In the genomic region with DNA sequence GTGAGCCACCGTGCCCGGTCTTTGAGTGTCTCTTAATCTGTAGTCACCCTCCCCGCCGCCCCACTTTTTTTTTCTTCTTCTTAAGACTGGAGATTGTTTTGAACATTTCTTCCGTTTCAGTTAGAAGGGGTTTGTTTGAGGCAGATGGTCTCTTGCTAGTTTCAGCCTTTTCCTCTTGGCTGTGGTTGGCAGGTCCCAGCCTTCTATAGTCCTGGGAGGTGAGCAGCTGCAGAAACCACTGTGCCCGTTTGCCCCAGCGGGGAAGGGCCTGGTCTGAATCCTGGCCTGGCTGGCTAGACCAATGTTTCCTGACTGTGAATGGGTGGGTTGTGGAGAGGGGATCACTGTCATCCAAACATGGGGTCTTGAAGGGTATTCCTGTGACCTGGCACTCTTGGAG, we compare ENCODE assay signal across 20 cellular contexts. TPM values are rescaled to one million over a fixed set of nuclear protein-coding genes. Genes with fewer than 3 reads are reported as not detected.
DNase-seq lines count a peak whose midpoint lies in the region; ATAC-seq, FAIRE-seq and TF ChIP-seq lines count a peak whose summit lies in the region.
"Had no signal": no experiment of that assay in that cellular context is flagged by ENCODE, and none has a peak within 500 bp of the region (broad histone marks: within the 10 kb centered on the region; RNA-seq: fewer than 3 reads in every experiment).

No MANE protein-coding gene starts in this region.

- H3K9ac ChIP-seq in HepG2 (ENCODE audit: insufficient read depth, low read depth, low read length), result no peak overlapping the region

- peak overlapping the region; percentile 97 for H3K4me3 Mint-ChIP-seq in activated CD4-positive, alpha-beta T cell treated with anti-CD3 and anti-CD28 coated beads, Interleukin-2, amount 10 ng/mL, durations not matched to agents 24 days and 14 days
- H3K4me3 Mint-ChIP-seq in activated T-helper 17 cell treated with anti-CD3 and anti-CD28 coated beads, Interleukin-2, amount 50 U/mL, for 72 hours, result peak overlapping the region; percentile 100
- no peak overlapping the region for H3K4me3 Mint-ChIP-seq in natural killer cell treated with Interleukin-12 subunit alpha and Interleukin-12 subunit beta and Interleukin-15 and Interleukin-18, amount 100 ng/mL, for 72 hours
- no peak overlapping the region for H3K4me3 Mint-ChIP-seq in immature natural killer cell
- H3K4me3 Mint-ChIP-seq: mesothelial cell of epicardium had no signal

- ATAC-seq in activated T-helper 17 cell treated with anti-CD3 and anti-CD28 coated beads, Interleukin-2, amount 50 U/mL, for 72 hours (replicated peaks), result no peak
- no peak for ATAC-seq in natural killer cell treated with Interleukin-12 subunit alpha and Interleukin-12 subunit beta and Interleukin-15 and Interleukin-18, amount 100 ng/mL, for 72 hours
- no peak for ATAC-seq in HepG2
- ATAC-seq: activated CD4-positive, CD25-positive, alpha-beta regulatory T cell treated with anti-CD3 and anti-CD28 coated beads, Interleukin-2, amount 50 U/mL, for 24 hours; HCT116; Right ventricle myocardium inferior had no signal

- TF ChIP-seq EP300 in HepG2 (IDR thresholded peaks at IDR 0.05; ENCODE audit: low read depth in 2 of 2, low read length in 2 of 2), result no peak
- no peak for TF ChIP-seq EP300 in HepG2 (CRISPR knock-in tag; IDR thresholded peaks at IDR 0.05; ENCODE audit: borderline replicate concordance)

- intact Hi-C loops in activated CD4-positive, alpha-beta T cell treated with anti-CD3 and anti-CD28 coated beads, Interleukin-2, amount 10 ng/mL, durations not matched to agents 24 days and 14 days (cut with micrococcal nuclease), result no loop called here
- intact Hi-C loops in HepG2 (cut with micrococcal nuclease; ENCODE audit: unreplicated experiment), result no loop called here

- peak overlapping the region; percentile 100 for H3K27ac Mint-ChIP-seq in activated CD4-positive, alpha-beta T cell treated with anti-CD3 and anti-CD28 coated beads, Interleukin-2, amount 10 ng/mL, durations not matched to agents 24 days and 14 days
- peak overlapping the region; percentile 99 for H3K27ac Mint-ChIP-seq in activated T-helper 17 cell treated with anti-CD3 and anti-CD28 coated beads, Interleukin-2, amount 50 U/mL, for 72 hours
- H3K27ac Mint-ChIP-seq in natural killer cell treated with Interleukin-12 subunit alpha and Interleukin-12 subunit beta and Interleukin-15 and Interleukin-18, amount 100 ng/mL, for 72 hours, result peak overlapping the region; percentile 94 to 96
- peak overlapping the region in 3 of 6 donors; percentile 2 to 59 (median 43) for H3K27ac Mint-ChIP-seq in immature natural killer cell
- H3K27ac Mint-ChIP-seq: mesothelial cell of epicardium had no signal

- CTCF ChIA-PET in HepG2 (lab: Yijun Ruan, JAX; ENCODE audit: low intra/inter-chr PET ratio, low total read pairs), result no interaction called here

- H3K4me1 Mint-ChIP-seq in activated CD4-positive, alpha-beta T cell treated with anti-CD3 and anti-CD28 coated beads, Interleukin-2, amount 10 ng/mL, durations not matched to agents 24 days and 14 days, result peaks cover 49% of the 10 kb centered on the region
- H3K4me1 Mint-ChIP-seq in activated T-helper 17 cell treated with anti-CD3 and anti-CD28 coated beads, Interleukin-2, amount 50 U/mL, for 72 hours, result peaks cover 22% of the 10 kb centered on the region
- peaks cover 32 to 35% of the 10 kb centered on the region in 2 donors for H3K4me1 Mint-ChIP-seq in natural killer cell treated with Interleukin-12 subunit alpha and Interleukin-12 subunit beta and Interleukin-15 and Interleukin-18, amount 100 ng/mL, for 72 hours (ENCODE audit: low read depth in 2 of 2)
- peaks cover 29 to 41% of the 10 kb centered on the region in 2 donors for H3K4me1 Mint-ChIP-seq in immature natural killer cell

- no peak overlapping the region for H3K4me2 ChIP-seq in HepG2 (ENCODE audit: low read depth, low read length)

- no peak overlapping the region for H3K27ac ChIP-seq in HepG2 (ENCODE audit: extremely low read length, insufficient read depth, low read length)
- H3K27ac ChIP-seq: neutrophil had no signal

- no peaks in the 10 kb centered on the region for H3K9me3 Mint-ChIP-seq in activated CD4-positive, alpha-beta T cell treated with anti-CD3 and anti-CD28 coated beads, Interleukin-2, amount 10 ng/mL, durations not matched to agents 24 days and 14 days
- no peaks in the 10 kb centered on the region for H3K9me3 Mint-ChIP-seq in activated T-helper 17 cell treated with anti-CD3 and anti-CD28 coated beads, Interleukin-2, amount 50 U/mL, for 72 hours
- no peaks in the 10 kb centered on the region for H3K9me3 Mint-ChIP-seq in natural killer cell treated with Interleukin-12 subunit alpha and Interleukin-12 subunit beta and Interleukin-15 and Interleukin-18, amount 100 ng/mL, for 72 hours
- no peaks in the 10 kb centered on the region for H3K9me3 Mint-ChIP-seq in immature natural killer cell
- H3K9me3 Mint-ChIP-seq: mesothelial cell of epicardium had no signal

- no peaks in the 10 kb centered on the region for H3K27me3 Mint-ChIP-seq in activated CD4-positive, alpha-beta T cell treated with anti-CD3 and anti-CD28 coated beads, Interleukin-2, amount 10 ng/mL, durations not matched to agents 24 days and 14 days
- no peaks in the 10 kb centered on the region for H3K27me3 Mint-ChIP-seq in activated T-helper 17 cell treated with anti-CD3 and anti-CD28 coated beads, Interleukin-2, amount 50 U/mL, for 72 hours
- no peaks in the 10 kb centered on the region for H3K27me3 Mint-ChIP-seq in natural killer cell treated with Interleukin-12 subunit alpha and Interleukin-12 subunit beta and Interleukin-15 and Interleukin-18, amount 100 ng/mL, for 72 hours
- H3K27me3 Mint-ChIP-seq in immature natural killer cell (ENCODE audit: low read depth in 3 of 3), result peaks cover 8 to 10% (median 10%) of the 10 kb centered on the region in 3 donors

- FAIRE-seq in HepG2 (lab: Jason Lieb, UNC), result no peak
- FAIRE-seq: A204.1, astrocyte had no signal

- POLR2A ChIA-PET in HepG2 (lab: Yijun Ruan, JAX), result no interaction called here

- peaks cover 1 to 24% of the 10 kb centered on the region in 2 experiments; a peak in 3 of 5 replicates for H3K36me3 ChIP-seq in HepG2 (replicated peaks in 1 of 2; ENCODE audit: control insufficient read depth in 1 of 2, insufficient read depth in 2 of 2, low read length in 2 of 2)
- H3K36me3 ChIP-seq: neutrophil had no signal

- H2AFZ ChIP-seq in HepG2 (ENCODE audit: low read length), result no peak overlapping the region

- H3K4me1 ChIP-seq in HepG2 (ENCODE audit: insufficient read depth, low read length), result peaks cover 38% of the 10 kb centered on the region

- H3K36me3 Mint-ChIP-seq in activated CD4-positive, alpha-beta T cell treated with anti-CD3 and anti-CD28 coated beads, Interleukin-2, amount 10 ng/mL, durations not matched to agents 24 days and 14 days (ENCODE audit: low read depth), result peaks cover 48% of the 10 kb centered on the region
- peaks cover 68% of the 10 kb centered on the region for H3K36me3 Mint-ChIP-seq in activated T-helper 17 cell treated with anti-CD3 and anti-CD28 coated beads, Interleukin-2, amount 50 U/mL, for 72 hours (ENCODE audit: low read depth)
- no peaks in the 10 kb centered on the region for H3K36me3 Mint-ChIP-seq in natural killer cell treated with Interleukin-12 subunit alpha and Interleukin-12 subunit beta and Interleukin-15 and Interleukin-18, amount 100 ng/mL, for 72 hours
- H3K36me3 Mint-ChIP-seq in immature natural killer cell, result peaks cover 0 to 7% (median 3%) of the 10 kb centered on the region in 3 donors
- H3K36me3 Mint-ChIP-seq: mesothelial cell of epicardium had no signal

- in situ Hi-C loops in HepG2 (cut with HindIII; ENCODE audit: extremely low pct_ligation_motif_present, low pct_unique_long_range_greater_than_20kb), result no loop called here

- peaks cover 71% of the 10 kb centered on the region for H3K79me2 ChIP-seq in HepG2 (ENCODE audit: insufficient read depth, low read length)

- WGBS in HepG2 (ENCODE audit: low lambda C conversion rate), result 98% methylated on average over 7 of the region's 7 CpGs

- H3K27me3 ChIP-seq in HepG2 (ENCODE audit: control insufficient read depth in 1 of 2, insufficient read depth in 2 of 2, low read length in 2 of 2), result no peaks in the 10 kb centered on the region; a peak in 1 of 5 replicates
- H3K27me3 ChIP-seq: neutrophil had no signal

- no peak for TF ChIP-seq RAD21 in HepG2 (CRISPR knock-in tag; IDR thresholded peaks at IDR 0.05)

- DNase-seq in activated CD4-positive, alpha-beta T cell treated with anti-CD3 and anti-CD28 coated beads, Interleukin-2, amount 10 ng/mL, durations not matched to agents 24 days and 14 days, result no peak
- no peak for DNase-seq in activated CD4-positive, alpha-beta T cell treated with anti-CD3 and anti-CD28 coated beads, Interleukin-2, amount 50 U/mL, for 48 hours
- DNase-seq in Kasumi-1 (lab: John Stamatoyannopoulos, UW) (peak; percentile 49 to 54), NCI-H748 treated with DMSO at 0.1 percent for 48 hours (lab: John Stamatoyannopoulos, UW) (no peak), HepG2 (ENCODE audit: low spot score) (no peak), immature natural killer cell (no peak)
- DNase-seq in natural killer cell treated with Interleukin-12 subunit alpha and Interleukin-12 subunit beta and Interleukin-15 and Interleukin-18, amount 100 ng/mL, for 72 hours (ENCODE audit: low spot score), result no peak
- DNase-seq: activated T-cell treated with anti-CD3 and anti-CD28 coated beads, Interleukin-2, amount 50 U/mL, for 1 hour; hippocampal formation; NCI-H2227 treated with DMSO at 0.1 percent for 48 hours; stimulated activated CD4-positive, alpha-beta T cell treated with anti-CD3 and anti-CD28 coated beads, Interleukin-12 subunit alpha, Interleukin-12 subunit beta, amount 100 ng/mL, for 4 hours; stimulated activated naive CD4-positive, alpha-beta T cell treated with Interleukin-2 at 50 U/mL for 16 hours had no signal

- no peak for TF ChIP-seq CTCF in HepG2 (CRISPR knock-in tag; IDR thresholded peaks at IDR 0.05)

- no peak for TF ChIP-seq POLR2A in HepG2 (IDR thresholded peaks at IDR 0.05; ENCODE audit: insufficient read depth in 1 of 2, low read depth in 2 of 2, low read length in 2 of 2)

- no peaks in the 10 kb centered on the region for H3K9me3 ChIP-seq in HepG2 (ENCODE audit: low read length)
- H3K9me3 ChIP-seq: neutrophil had no signal

- no TSS peak for BruUV-seq in HepG2 (replicated peaks; lab: Mats Ljungman, UMichigan)

- H4K20me1 ChIP-seq in HepG2 (ENCODE audit: insufficient read depth, low read length), result no peaks in the 10 kb centered on the region

- no peak overlapping the region for H3K4me3 ChIP-seq in HepG2 (replicated peaks in 1 of 3; ENCODE audit: insufficient read depth in 1 of 3, low read depth in 2 of 3, low read length in 3 of 3)

RNA-seq across cellular contexts. Expression of a gene that starts 4.6 kb away (rescaled TPM):
- 68.7 and 74.6 TPM in 2 replicates for total RNA-seq in activated CD4-positive, alpha-beta T cell treated with anti-CD3 and anti-CD28 coated beads, Interleukin-2, amount 10 ng/mL, durations not matched to agents 24 days and 14 days
- total RNA-seq in activated T-helper 17 cell treated with anti-CD3 and anti-CD28 coated beads, Interleukin-2, amount 50 U/mL, for 72 hours, result 10 to 100 TPM; 45.2 to 62.1 TPM
- total RNA-seq in natural killer cell treated with Interleukin-12 subunit alpha and Interleukin-12 subunit beta and Interleukin-15 and Interleukin-18, amount 100 ng/mL, for 72 hours, result 10 to 100 TPM; 52.5 to 68.6 TPM
- total RNA-seq in HepG2 (2016; rRNA removed; fragmentation: Illumina TruSeq; extraction: Trizol), result 21.0 and 24.0 TPM in 2 replicates
- 8.3 and 8.9 TPM in 2 replicates for total RNA-seq in HepG2 (2016; cell fraction: cytosol; rRNA removed; fragmentation: Illumina TruSeq; extraction: Trizol; ENCODE audit: low read depth)
- total RNA-seq in HepG2 (2016; cell fraction: insoluble cytoplasmic fraction; rRNA removed; fragmentation: Illumina TruSeq; extraction: Trizol), result 17.8 and 24.5 TPM in 2 replicates
- 18.3 and 18.8 TPM in 2 replicates for total RNA-seq in HepG2 (2016; cell fraction: membrane; rRNA removed; fragmentation: Illumina TruSeq; extraction: Trizol)
- total RNA-seq in HepG2 (2016; cell fraction: nucleus; rRNA removed; fragmentation: Illumina TruSeq; extraction: Trizol), result 28.5 and 28.8 TPM in 2 replicates
- 23.7 and 25.2 TPM in 2 replicates for polyA plus RNA-seq in HepG2 (2011; rRNA removed)
- polyA plus RNA-seq in HepG2 (2011; cell fraction: cytosol; rRNA removed), result 16.5 and 24.2 TPM in 2 replicates
- polyA plus RNA-seq in HepG2 (2011; cell fraction: nucleus; rRNA removed), result 65.7 and 80.5 TPM in 2 replicates
- 20.4 and 24.1 TPM in 2 replicates for polyA plus RNA-seq in HepG2 (2012)
- 5.7 and 5.8 TPM in 2 replicates for polyA plus RNA-seq in HepG2 (2016; cell fraction: cytosol; fragmentation: Illumina TruSeq; extraction: Trizol; ENCODE audit: low read depth)
- 19.1 and 24.2 TPM in 2 replicates for polyA plus RNA-seq in HepG2 (2016; cell fraction: insoluble cytoplasmic fraction; fragmentation: Illumina TruSeq; extraction: Trizol; ENCODE audit: low read depth)
- polyA plus RNA-seq in HepG2 (2016; cell fraction: membrane; fragmentation: Illumina TruSeq; extraction: Trizol; ENCODE audit: low read depth), result 11.6 and 14.8 TPM in 2 replicates
- polyA plus RNA-seq in HepG2 (2016; cell fraction: nucleus; fragmentation: Illumina TruSeq; extraction: Trizol; ENCODE audit: insufficient read depth, low read depth), result 29.2 and 31.6 TPM in 2 replicates
- polyA minus RNA-seq in HepG2 (2011; rRNA and poly(A)+ RNA removed; ENCODE audit: low replicate concordance), result 25.8 and 60.0 TPM in 2 replicates
- 12.9 and 13.4 TPM in 2 replicates for polyA minus RNA-seq in HepG2 (2011; cell fraction: cytosol; rRNA and poly(A)+ RNA removed)
- 37.9 and 48.2 TPM in 2 replicates for polyA minus RNA-seq in HepG2 (2011; cell fraction: nucleus; rRNA and poly(A)+ RNA removed)
- polyA plus RNA-seq in immature natural killer cell, result 10 to 100 TPM in 1 of 3 donors, 1 to 10 TPM in 2; 7.1 to 11.7 (median 9.6) TPM

RNA-seq across cellular contexts. Expression of a gene that starts 30.1 kb away (rescaled TPM):
- total RNA-seq in activated CD4-positive, alpha-beta T cell treated with anti-CD3 and anti-CD28 coated beads, Interleukin-2, amount 10 ng/mL, durations not matched to agents 24 days and 14 days, result 46.7 and 47.2 TPM in 2 replicates
- total RNA-seq in activated T-helper 17 cell treated with anti-CD3 and anti-CD28 coated beads, Interleukin-2, amount 50 U/mL, for 72 hours, result 10 to 100 TPM; 37.1 to 63.1 TPM
- total RNA-seq in natural killer cell treated with Interleukin-12 subunit alpha and Interleukin-12 subunit beta and Interleukin-15 and Interleukin-18, amount 100 ng/mL, for 72 hours, result 10 to 100 TPM; 38.4 to 45.1 TPM
- total RNA-seq in HepG2 (2016; rRNA removed; fragmentation: Illumina TruSeq; extraction: Trizol), result 191 and 232 TPM in 2 replicates
- total RNA-seq in HepG2 (2016; cell fraction: cytosol; rRNA removed; fragmentation: Illumina TruSeq; extraction: Trizol; ENCODE audit: low read depth), result 20.4 and 23.3 TPM in 2 replicates
- total RNA-seq in HepG2 (2016; cell fraction: insoluble cytoplasmic fraction; rRNA removed; fragmentation: Illumina TruSeq; extraction: Trizol), result 188 and 227 TPM in 2 replicates
- 73.2 and 79.2 TPM in 2 replicates for total RNA-seq in HepG2 (2016; cell fraction: membrane; rRNA removed; fragmentation: Illumina TruSeq; extraction: Trizol)
- total RNA-seq in HepG2 (2016; cell fraction: nucleus; rRNA removed; fragmentation: Illumina TruSeq; extraction: Trizol), result 172 and 204 TPM in 2 replicates
- polyA plus RNA-seq in HepG2 (2011; rRNA removed) (170 and 183 TPM in 2 replicates), immature natural killer cell (10 to 100 TPM; 18.6 to 38.1 (median 27.4) TPM)
- polyA plus RNA-seq in HepG2 (2011; cell fraction: cytosol; rRNA removed), result 120 and 161 TPM in 2 replicates
- 48.7 and 68.4 TPM in 2 replicates for polyA plus RNA-seq in HepG2 (2011; cell fraction: nucleus; rRNA removed)
- polyA plus RNA-seq in HepG2 (2012), result 135 and 170 TPM in 2 replicates
- polyA plus RNA-seq in HepG2 (2016; cell fraction: cytosol; fragmentation: Illumina TruSeq; extraction: Trizol; ENCODE audit: low read depth), result 30.7 and 36.6 TPM in 2 replicates
- polyA plus RNA-seq in HepG2 (2016; cell fraction: insoluble cytoplasmic fraction; fragmentation: Illumina TruSeq; extraction: Trizol; ENCODE audit: low read depth), result 146 TPM in 2 replicates
- polyA plus RNA-seq in HepG2 (2016; cell fraction: membrane; fragmentation: Illumina TruSeq; extraction: Trizol; ENCODE audit: low read depth), result 43.2 and 44.0 TPM in 2 replicates
- 201 and 204 TPM in 2 replicates for polyA plus RNA-seq in HepG2 (2016; cell fraction: nucleus; fragmentation: Illumina TruSeq; extraction: Trizol; ENCODE audit: insufficient read depth, low read depth)
- 95.6 and 263 TPM in 2 replicates for polyA minus RNA-seq in HepG2 (2011; rRNA and poly(A)+ RNA removed; ENCODE audit: low replicate concordance)
- polyA minus RNA-seq in HepG2 (2011; cell fraction: cytosol; rRNA and poly(A)+ RNA removed), result 122 and 129 TPM in 2 replicates
- polyA minus RNA-seq in HepG2 (2011; cell fraction: nucleus; rRNA and poly(A)+ RNA removed), result 66.2 and 98.2 TPM in 2 replicates

Comparison
In these comparisons a context has a peak if more than half of its experiments do, and no peak if none do; other contexts are left out.
1. DNase-seq: peak in Kasumi-1 (2 of 2); none in activated CD4-positive, alpha-beta T cell treated with anti-CD3 and anti-CD28 coated beads, Interleukin-2, amount 10 ng/mL, durations not matched to agents 24 days and 14 days (single experiment), activated CD4-positive, alpha-beta T cell treated with anti-CD3 and anti-CD28 coated beads, Interleukin-2, amount 50 U/mL, for 48 hours (0 of 2), natural killer cell treated with Interleukin-12 subunit alpha and Interleukin-12 subunit beta and Interleukin-15 and Interleukin-18, amount 100 ng/mL, for 72 hours (single experiment), NCI-H748 treated with DMSO at 0.1 percent for 48 hours (single experiment), HepG2 (single experiment) and immature natural killer cell (0 of 3).
2. H3K4me3 Mint-ChIP-seq: peak in activated CD4-positive, alpha-beta T cell treated with anti-CD3 and anti-CD28 coated beads, Interleukin-2, amount 10 ng/mL, durations not matched to agents 24 days and 14 days (single experiment) and activated T-helper 17 cell treated with anti-CD3 and anti-CD28 coated beads, Interleukin-2, amount 50 U/mL, for 72 hours (single experiment); none in natural killer cell treated with Interleukin-12 subunit alpha and Interleukin-12 subunit beta and Interleukin-15 and Interleukin-18, amount 100 ng/mL, for 72 hours (single experiment) and immature natural killer cell (0 of 5).